In the genomic region with DNA sequence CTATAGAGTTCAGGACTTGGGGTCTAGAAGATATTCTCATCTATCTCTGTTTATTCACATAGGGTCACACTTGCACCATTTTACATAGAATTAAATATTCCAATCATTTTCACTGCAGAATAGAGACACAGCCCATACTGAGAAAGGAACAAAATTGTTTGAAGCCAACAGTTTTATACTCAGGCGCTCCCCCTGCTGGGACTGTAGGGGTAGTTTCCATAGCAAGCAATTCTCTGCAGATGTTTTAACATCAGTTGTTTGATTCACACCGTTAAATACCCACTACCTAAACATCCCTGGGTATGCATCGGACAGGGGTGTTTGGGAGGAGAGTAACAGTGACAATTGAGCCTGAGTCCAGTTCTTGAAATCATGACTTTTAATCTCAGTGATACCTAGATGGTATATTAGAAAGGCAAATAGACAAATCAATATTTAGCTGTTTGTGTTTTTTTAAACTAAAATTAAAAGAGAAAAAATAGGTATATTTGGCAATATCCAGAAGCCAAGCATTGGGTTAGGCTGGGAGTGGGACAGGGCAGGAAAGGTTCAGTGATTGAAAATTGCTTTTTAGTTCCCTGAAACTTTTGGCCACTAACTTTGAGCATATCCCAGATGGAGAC, we compare ENCODE assay signal across 8 cellular contexts. TPM values are rescaled to one million over a fixed set of nuclear protein-coding genes. Genes with fewer than 3 reads are reported as not detected.
DNase-seq lines count a peak whose midpoint lies in the region; ATAC-seq, FAIRE-seq and TF ChIP-seq lines count a peak whose summit lies in the region.

No MANE protein-coding gene starts in this region.

- CTCF ChIA-PET in Calu3 (lab: Charles Lee) (interaction anchor here (0.7 kb wide), 1 partner anchor 161 kb away, joined by 4 read pairs; no protein-coding TSS in a partner anchor), K562 (lab: Yijun Ruan, JAX; ENCODE audit: low intra/inter-chr PET ratio) (no interaction called here)

- H3K9me3 ChIP-seq in K562 (replicated peaks; ENCODE audit: control insufficient read depth, insufficient read depth, low read depth, low read length) (no peaks in the 10 kb centered on the region), liver (ENCODE audit: control insufficient read depth in 4 of 4, low read length in 3 of 4) (no peaks in the 10 kb centered on the region)

- no peaks in the 10 kb centered on the region for H3K36me3 ChIP-seq in H7 (replicated peaks; ENCODE audit: control insufficient read depth, insufficient read depth, low read length)
- peaks cover 50% of the 10 kb centered on the region; the same call in 2 of the 3 replicates for H3K36me3 ChIP-seq in K562 (ENCODE audit: control insufficient read depth, insufficient read depth, low read length)
- H3K36me3 ChIP-seq in liver (ENCODE audit: control insufficient read depth in 4 of 4, insufficient read depth in 3 of 4, low read depth in 1 of 4, low read length in 3 of 4), result peaks cover 1 to 40% (median 21%) of the 10 kb centered on the region in 4 donors

- in situ Hi-C loops in K562 (cut with MboI), result no loop called here

- BruUV-seq in Calu3 (replicated peaks; lab: Mats Ljungman, UMichigan), result no TSS peak
- no TSS peak for BruUV-seq in K562 (replicated peaks; lab: Mats Ljungman, UMichigan)

- no peak overlapping the region for H3K4me3 Mint-ChIP-seq in Calu3 (ENCODE audit: low read depth, unreplicated experiment)

- POLR2A ChIA-PET in K562 (lab: Yijun Ruan, JAX), result no interaction called here

- H3K4me1 Mint-ChIP-seq in Calu3 (ENCODE audit: low read depth, unreplicated experiment), result no peaks in the 10 kb centered on the region

- H3K4me3 ChIP-seq in H7 (ENCODE audit: insufficient read depth, low read depth, low read length) (no peak overlapping the region), K562 (no peak overlapping the region), liver (ENCODE audit: low read depth in 1 of 3, low read length in 3 of 3) (no peak overlapping the region)

- TF ChIP-seq CTCF in Calu3 (IDR thresholded peaks at IDR 0.05; ENCODE audit: unreplicated experiment), result peak; percentile 51
- TF ChIP-seq CTCF in K562 (IDR thresholded peaks at IDR 0.05 in 2 of 3, conservative IDR thresholded peaks at IDR 0.05 in 1 of 3; ENCODE audit: insufficient read depth in 2 of 3, low read depth in 1 of 3, low read length in 3 of 3), result peak; percentile 50 to 62 (median 62)
- peak; percentile 32 for TF ChIP-seq CTCF in liver (IDR thresholded peaks at IDR 0.05; ENCODE audit: low read depth, low read length, missing input control)

- no peaks in the 10 kb centered on the region for H3K79me2 ChIP-seq in K562 (ENCODE audit: control insufficient read depth, insufficient read depth, low read length)

- H3K27me3 ChIP-seq in H7 (ENCODE audit: control insufficient read depth, insufficient read depth, low read length) (no peaks in the 10 kb centered on the region), K562 (ENCODE audit: control insufficient read depth in 2 of 2, insufficient read depth in 2 of 2, low read length in 2 of 2) (no peaks in the 10 kb centered on the region), liver (ENCODE audit: control insufficient read depth in 4 of 4, insufficient read depth in 4 of 4, low read length in 3 of 4) (no peaks in the 10 kb centered on the region)

- peak; percentile 68; the same call in 2 of the 3 replicates for ATAC-seq in K562
- no peak for ATAC-seq in GM19035 (IDR thresholded peaks at IDR 0.05; ENCODE audit: unreplicated experiment)

- TF ChIP-seq RAD21 in K562 (CRISPR knock-in tag; conservative IDR thresholded peaks at IDR 0.05 in 1 of 2, IDR thresholded peaks at IDR 0.05 in 1 of 2) (peak in 1 of 2 experiments; percentile 59; a peak in 2 of 4 replicates), liver (IDR thresholded peaks at IDR 0.05) (peak; percentile 19 to 68)

- WGBS in K562 (ENCODE audit: insufficient coverage, low coverage, missing lambda C conversion rate), result 30% methylated on average over 3 of the region's 3 CpGs
- 45% methylated on average over 3 of the region's 3 CpGs for WGBS in liver

- H3K4me1 ChIP-seq in K562 (replicated peaks in 1 of 2; ENCODE audit: control insufficient read depth in 2 of 2, insufficient read depth in 2 of 2, low read length in 2 of 2), result no peaks in the 10 kb centered on the region; a peak in 1 of 5 replicates
- H3K4me1 ChIP-seq in liver (ENCODE audit: control insufficient read depth in 4 of 4, insufficient read depth in 4 of 4, low read length in 3 of 4), result no peaks in the 10 kb centered on the region

- H3K9ac ChIP-seq in K562 (ENCODE audit: insufficient read depth in 1 of 2, low read depth in 2 of 2, low read length in 2 of 2) (no peak overlapping the region), liver (ENCODE audit: low read depth in 1 of 2, low read length in 2 of 2) (no peak overlapping the region)

- H3K9me3 Mint-ChIP-seq in Calu3 (ENCODE audit: low read depth, unreplicated experiment), result no peaks in the 10 kb centered on the region

- no peak for TF ChIP-seq EP300 in K562 (IDR thresholded peaks at IDR 0.05; ENCODE audit: low read length)

- FAIRE-seq in K562 (lab: Jason Lieb, UNC) (peak; percentile 68), urothelium cell line (lab: Jason Lieb, UNC) (no peak)

- H3K27ac Mint-ChIP-seq in Calu3 (ENCODE audit: unreplicated experiment), result no peak overlapping the region

- no peak overlapping the region for H3K4me2 ChIP-seq in K562 (ENCODE audit: insufficient read depth, low read length)

- H2AFZ ChIP-seq in K562 (ENCODE audit: low read depth, low read length), result no peak overlapping the region

- H3K27me3 Mint-ChIP-seq in Calu3 (ENCODE audit: unreplicated experiment), result no peaks in the 10 kb centered on the region

- H3K27ac ChIP-seq in K562 (ENCODE audit: extremely low read depth, low read depth, low read length) (no peak overlapping the region), liver (ENCODE audit: low read depth in 1 of 2, low read length in 2 of 2) (no peak overlapping the region)

- no peaks in the 10 kb centered on the region for H3K36me3 Mint-ChIP-seq in Calu3 (ENCODE audit: insufficient read depth, unreplicated experiment)

- no peaks in the 10 kb centered on the region for H3K9me1 ChIP-seq in K562 (ENCODE audit: control insufficient read depth, insufficient read depth, low read length)

- intact Hi-C loops in Calu3 (cut with micrococcal nuclease; ENCODE audit: unreplicated experiment), result loop anchor here (1.0 kb wide), 1 partner anchor 161 kb away; no protein-coding TSS in a partner anchor
- intact Hi-C loops in K562 (cut with micrococcal nuclease), result loop anchor here (5.0 kb wide), 1 partner anchor 59 kb away; no protein-coding TSS in a partner anchor

- no peaks in the 10 kb centered on the region for H4K20me1 ChIP-seq in K562 (replicated peaks; ENCODE audit: control insufficient read depth, insufficient read depth, low read length)

- no peak for TF ChIP-seq POLR2A in K562 (conservative IDR thresholded peaks at IDR 0.05)

- DNase-seq in Calu3, result peak; percentile 40
- peak; percentile 65 for DNase-seq in H7
- DNase-seq in RPMI7951 (ENCODE audit: low read depth), result peak; percentile 18
- DNase-seq in K562 (ENCODE audit: extremely low read depth in 1 of 4, low spot score in 3 of 4), result peak; percentile 34 to 40 (median 37)
- DNase-seq in urothelium cell line (ENCODE audit: low spot score), result peak; percentile 21
- no peak for DNase-seq in putamen (ENCODE audit: low spot score)

TF ChIP-seq in K562, 482 proteins besides CTCF, POLR2A, EP300 and RAD21:
- 0 out of 2 replicates have a peak, but pooled peaks have one; percentile 15 for TF ChIP-seq SMC3 (conservative IDR thresholded peaks at IDR 0.05; ENCODE audit: insufficient read depth, low read depth, low read length)
- TF ChIP-seq ZNF311 (CRISPR knock-in tag; IDR thresholded peaks at IDR 0.05), result no peak

TF ChIP-seq in liver, 16 proteins besides CTCF, POLR2A, EP300 and RAD21 (continues in another document):
- TF ChIP-seq SP1 (IDR thresholded peaks at IDR 0.05), result no peak
- no peak for TF ChIP-seq FOXA1 (IDR thresholded peaks at IDR 0.05)
- TF ChIP-seq HNF4A (conservative IDR thresholded peaks at IDR 0.05), result no peak
- no peak for TF ChIP-seq FOXA2 (IDR thresholded peaks at IDR 0.05)
- TF ChIP-seq EGR1 (IDR thresholded peaks at IDR 0.05; ENCODE audit: low read depth in 2 of 2), result no peak
- TF ChIP-seq GABPA (IDR thresholded peaks at IDR 0.05 in 1 of 2, conservative IDR thresholded peaks at IDR 0.05 in 1 of 2), result no peak
- no peak for TF ChIP-seq JUND (IDR thresholded peaks at IDR 0.05)
- no peak for TF ChIP-seq MAX (IDR thresholded peaks at IDR 0.05)
- TF ChIP-seq ATF3 (IDR thresholded peaks at IDR 0.05), result no peak
- TF ChIP-seq HNF4G (IDR thresholded peaks at IDR 0.05), result no peak

RNA-seq across cellular contexts. Expression of gene LONRF3, which starts 33.8 kb away (rescaled TPM):
- 6.7 and 9.5 TPM in 2 replicates for total RNA-seq in Calu3 (2022)
- 0.10 TPM in 1 of 2 replicates, not detected in the other for total RNA-seq in H7 (2014; rRNA removed; shearing (Covaris generic))
- total RNA-seq in RPMI7951 (2014; rRNA removed; shearing (Covaris generic)), result 0.78 and 1.4 TPM in 2 replicates
- total RNA-seq in K562 (2011; cell fraction: chromatin; rRNA removed; ENCODE audit: low replicate concordance), result 24.1 and 26.9 TPM in 2 replicates
- 16.5 and 16.6 TPM in 2 replicates for total RNA-seq in K562 (2011; cell fraction: nucleolus; rRNA removed)
- total RNA-seq in K562 (2011; cell fraction: nucleoplasm; rRNA removed), result 14.7 and 16.6 TPM in 2 replicates
- total RNA-seq in K562 (2014; rRNA removed), result 10.3 and 10.6 TPM in 2 replicates
- total RNA-seq in K562 (2014; rRNA removed; fragmentation: Illumina TruSeq; extraction: Trizol), result 10.9 and 11.2 TPM in 2 replicates
- 4.4 and 5.2 TPM in 2 replicates for total RNA-seq in K562 (2015; rRNA removed; fragmentation: Illumina TruSeq; extraction: Trizol)
- 9.4 and 10.1 TPM in 2 replicates for total RNA-seq in K562 (2021)
- 13.3 and 22.0 TPM in 2 replicates for polyA plus RNA-seq in K562 (2011; rRNA removed)
- polyA plus RNA-seq in K562 (2011; cell fraction: cytosol; rRNA removed), result 8.5 and 10.3 TPM in 2 replicates
- 13.2 and 19.5 TPM in 2 replicates for polyA plus RNA-seq in K562 (2011; cell fraction: nucleus; rRNA removed)
- polyA plus RNA-seq in K562 (2012), result 5.1 and 5.7 TPM in 2 replicates
- 8.7 and 8.9 TPM in 2 replicates for polyA plus RNA-seq in K562 (2014; fragmentation: Illumina TruSeq; extraction: Trizol)
- 1 to 10 TPM; 1.3 to 1.4 TPM for polyA plus RNA-seq in K562 (2014; fragmentation: Nextera tagmentation; extraction: Ambion mirVana)
- polyA plus RNA-seq in K562 (2014; rRNA removed), result 4.8 and 8.7 TPM in 2 replicates
- 26.7 and 41.6 TPM in 2 replicates for polyA minus RNA-seq in K562 (2011; rRNA and poly(A)+ RNA removed)
- 10.6 and 15.7 TPM in 2 replicates for polyA minus RNA-seq in K562 (2011; cell fraction: cytosol; rRNA and poly(A)+ RNA removed)
- polyA minus RNA-seq in K562 (2011; cell fraction: nucleus; rRNA and poly(A)+ RNA removed), result 17.9 and 19.1 TPM in 2 replicates
- 10 to 100 TPM in 1 of 2 donors, 1 to 10 TPM in 1; 6.7 to 26.7 TPM for total RNA-seq in liver
- 1 to 10 TPM; 2.0 to 4.8 TPM for polyA plus RNA-seq in liver
